Comparison of ENCODE assay signal across 24 cellular contexts in genomic region chr15:64383760-64384159, GRCh38. TPM values are rescaled to one million over a fixed set of nuclear protein-coding genes. Genes with fewer than 3 reads are reported as not detected.
"Had no signal": no experiment of that assay in that cellular context is flagged by ENCODE, and none has a peak within 500 bp of the region (broad histone marks: within the 10 kb centered on the region; RNA-seq: fewer than 3 reads in every experiment).

No MANE protein-coding gene starts in this region.

- H3K9me3 Mint-ChIP-seq: dendritic cell treated with granulocyte-macrophage colony-stimulating factor and Interleukin-4, amounts not matched to agents 40 ng/mL and 50 ng/mL, for 4 days; effector memory CD8-positive, alpha-beta T cell; endodermal cell; mesothelial cell of epicardium had no signal

- H3K36me3 ChIP-seq: colonic mucosa, esophagus muscularis mucosa, gastrocnemius medialis, heart right ventricle, left lung, lower lobe of right lung had no signal

- H3K27me3 ChIP-seq: colonic mucosa, esophagus muscularis mucosa, gastrocnemius medialis, heart right ventricle, left lung had no signal

- H3K27ac ChIP-seq: colonic mucosa, epithelial cell of prostate, esophagus muscularis mucosa, gastrocnemius medialis, heart right ventricle, left lung, lower lobe of right lung had no signal

- DNase-seq: colonic mucosa; cortex of kidney; effector CD8-positive, alpha-beta T cell; effector memory CD8-positive, alpha-beta T cell; endodermal cell; foreskin fibroblast; foreskin melanocyte; gastrocnemius medialis; glutamatergic neuron; heart right ventricle; hippocampal formation; left cardiac atrium; left lung; left ventricle myocardium superior; lower lobe of right lung; mesenchymal stem cell; mucosa of descending colon had no signal

- H3K27ac Mint-ChIP-seq: dendritic cell treated with granulocyte-macrophage colony-stimulating factor and Interleukin-4, amounts not matched to agents 40 ng/mL and 50 ng/mL, for 4 days; effector memory CD8-positive, alpha-beta T cell; endodermal cell; mesothelial cell of epicardium had no signal

- H3K4me3 Mint-ChIP-seq: dendritic cell treated with granulocyte-macrophage colony-stimulating factor and Interleukin-4, amounts not matched to agents 40 ng/mL and 50 ng/mL, for 4 days; effector memory CD8-positive, alpha-beta T cell; endodermal cell; mesothelial cell of epicardium had no signal

- FAIRE-seq: endometrium, islet of Langerhans, keratinocyte had no signal

- ATAC-seq: effector memory CD8-positive, alpha-beta T cell; gastrocnemius medialis; heart right ventricle; left cardiac atrium; left lung; left ventricle myocardium superior; lower lobe of right lung; mucosa of descending colon had no signal

- H3K4me3 ChIP-seq: colonic mucosa, esophagus muscularis mucosa, gastrocnemius medialis, heart right ventricle, left lung, lower lobe of right lung, mucosa of descending colon had no signal

- H3K27me3 Mint-ChIP-seq: dendritic cell treated with granulocyte-macrophage colony-stimulating factor and Interleukin-4, amounts not matched to agents 40 ng/mL and 50 ng/mL, for 4 days; effector memory CD8-positive, alpha-beta T cell had no signal

- H3K36me3 Mint-ChIP-seq: mesothelial cell of epicardium had no signal

- H3K9me3 ChIP-seq: colonic mucosa, esophagus muscularis mucosa, gastrocnemius medialis, heart right ventricle, left lung, lower lobe of right lung, mucosa of descending colon had no signal

RNA-seq across cellular contexts. Expression of gene PCLAF, which starts 2.5 kb away (rescaled TPM):
- total RNA-seq: esophagus muscularis mucosa had no signal
